ENCODE assay signal across 9 cellular contexts in the genomic region with DNA sequence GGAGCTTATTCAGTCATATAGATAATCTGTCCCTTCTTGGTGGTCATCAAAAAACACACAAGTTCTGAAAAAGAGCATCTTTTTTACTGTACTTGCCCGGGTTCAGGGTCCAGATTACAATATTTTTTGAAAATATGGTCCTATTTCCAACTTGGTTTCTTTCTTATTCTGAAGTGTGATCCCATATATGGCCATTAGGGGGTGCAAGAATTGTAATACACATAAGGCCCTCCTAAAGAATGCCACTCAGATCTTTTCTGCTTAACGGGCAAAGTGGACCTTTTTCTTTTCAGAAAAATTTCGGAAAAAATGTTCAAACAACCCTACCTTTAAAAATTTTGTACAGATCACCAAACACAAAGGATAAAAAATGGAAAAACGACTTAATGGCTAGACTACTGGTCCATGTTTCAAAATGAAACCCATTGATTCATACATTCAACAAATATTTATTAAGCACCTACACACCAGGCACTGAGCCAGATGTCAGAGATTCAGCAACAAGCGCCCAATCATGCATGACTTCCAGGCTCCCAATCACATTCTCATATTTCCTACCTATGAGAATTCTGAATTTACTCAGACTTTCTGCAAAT.
DNase-seq lines count a peak whose midpoint lies in the region; ATAC-seq and TF ChIP-seq lines count a peak whose summit lies in the region.
"Had no signal": no experiment of that assay in that cellular context is flagged by ENCODE, and none has a peak within 500 bp of the region (broad histone marks: within the 10 kb centered on the region; RNA-seq: fewer than 3 reads in every experiment).

No MANE protein-coding gene starts in this region.

- H3K79me2 ChIP-seq in OCI-LY1 (ENCODE audit: insufficient read depth, low read length) (no peaks in the 10 kb centered on the region), fibroblast of lung (ENCODE audit: control insufficient read depth, insufficient read depth, low read length) (no peaks in the 10 kb centered on the region)

- no peak overlapping the region for H3K4me2 ChIP-seq in OCI-LY1 (ENCODE audit: low read length)
- H3K4me2 ChIP-seq in fibroblast of lung (ENCODE audit: extremely low read depth, insufficient read depth, low read length): no peak overlapping the region

- H3K27ac ChIP-seq in OCI-LY1 (ENCODE audit: low read depth, low read length, poor library complexity, severe bottlenecking): no peak overlapping the region
- no peak overlapping the region for H3K27ac ChIP-seq in fibroblast of lung (ENCODE audit: insufficient read depth, low read length)
- H3K27ac ChIP-seq: skin epidermis had no signal

- H2AFZ ChIP-seq in OCI-LY1 (ENCODE audit: low read length) (no peak overlapping the region), fibroblast of lung (ENCODE audit: low read length) (no peak overlapping the region)

- DNase-seq in DMS53 treated with DMSO at 0.1 percent for 48 hours (lab: John Stamatoyannopoulos, UW; ENCODE audit: unreplicated experiment): peak; percentile 32
- peak; percentile 17 to 23 for DNase-seq in fibroblast of lung (ENCODE audit: low read depth in 2 of 2)
- no peak for DNase-seq in retinal pigment epithelial cell (ENCODE audit: low read depth)
- DNase-seq in NCI-H1694 treated with DMSO at 0.1 percent for 48 hours (lab: John Stamatoyannopoulos, UW): no peak
- no peak for DNase-seq in sciatic nerve (ENCODE audit: low spot score)

- H3K9me2 ChIP-seq in OCI-LY1 (ENCODE audit: low read depth, low read length): no peaks in the 10 kb centered on the region

- ATAC-seq in GM21576 (IDR thresholded peaks at IDR 0.05; ENCODE audit: unreplicated experiment): peak; percentile 62
- ATAC-seq in HG03432 (IDR thresholded peaks at IDR 0.05; ENCODE audit: unreplicated experiment): no peak
- no peak for ATAC-seq in sciatic nerve

- intact Hi-C loops in sciatic nerve (cut with DNase I): loop anchor here (10.0 kb wide), 1 partner anchor 477 kb away; no protein-coding TSS in a partner anchor

- H3K9me3 ChIP-seq in OCI-LY1 (ENCODE audit: low read length): no peaks in the 10 kb centered on the region
- H3K9me3 ChIP-seq in fibroblast of lung (ENCODE audit: control insufficient read depth, insufficient read depth, low read depth, low read length): no peaks in the 10 kb centered on the region

- no peaks in the 10 kb centered on the region for H3K36me3 ChIP-seq in OCI-LY1 (ENCODE audit: insufficient read depth, low read length)
- H3K36me3 ChIP-seq in fibroblast of lung (ENCODE audit: control insufficient read depth, insufficient read depth, low read length): no peaks in the 10 kb centered on the region

- H3F3A ChIP-seq in OCI-LY1 (ENCODE audit: insufficient read depth, low read length): no peaks in the 10 kb centered on the region

- no peak overlapping the region for H3K4me3 ChIP-seq in OCI-LY1 (ENCODE audit: low read depth, low read length, poor library complexity, severe bottlenecking)
- H3K4me3 ChIP-seq in fibroblast of lung (replicated peaks in 1 of 4; ENCODE audit: control extremely low read depth in 1 of 4, insufficient read depth in 1 of 4, low read depth in 3 of 4, low read length in 4 of 4): no peak overlapping the region
- H3K4me3 ChIP-seq in retinal pigment epithelial cell (ENCODE audit: low read length): no peak overlapping the region
- H3K4me3 ChIP-seq: skin epidermis had no signal

- H3K4me1 ChIP-seq in OCI-LY1 (ENCODE audit: insufficient read depth, low read length, severe bottlenecking) (no peaks in the 10 kb centered on the region), fibroblast of lung (ENCODE audit: control insufficient read depth, extremely low read depth, insufficient read depth, low read length) (no peaks in the 10 kb centered on the region)

- TF ChIP-seq CTCF in OCI-LY1 (IDR thresholded peaks at IDR 0.05; ENCODE audit: low read length): peak; percentile 69
- TF ChIP-seq CTCF in fibroblast of lung (conservative IDR thresholded peaks at IDR 0.05 in 1 of 2, IDR thresholded peaks at IDR 0.05 in 1 of 2; ENCODE audit: low read depth in 1 of 2, low read length in 2 of 2): peak; percentile 55 to 68
- peak; percentile 67 for TF ChIP-seq CTCF in retinal pigment epithelial cell (conservative IDR thresholded peaks at IDR 0.05; ENCODE audit: low read depth, low read length)

- H3K27me3 ChIP-seq in OCI-LY1 (ENCODE audit: insufficient read depth, low read length) (no peaks in the 10 kb centered on the region), fibroblast of lung (ENCODE audit: control insufficient read depth, insufficient read depth, low read length) (no peaks in the 10 kb centered on the region)

- H3K9ac ChIP-seq in OCI-LY1 (ENCODE audit: low read length) (no peak overlapping the region), fibroblast of lung (ENCODE audit: insufficient read depth, low read length) (no peak overlapping the region)

- H4K20me1 ChIP-seq in OCI-LY1 (ENCODE audit: insufficient read depth, low read length): no peaks in the 10 kb centered on the region
- no peaks in the 10 kb centered on the region for H4K20me1 ChIP-seq in fibroblast of lung (ENCODE audit: control insufficient read depth, extremely low read depth, insufficient read depth, low read length)

Comparison
In these comparisons a context has a peak if more than half of its experiments do, and no peak if none do; other contexts are left out.
1. DNase-seq: peak in DMS53 treated with DMSO at 0.1 percent for 48 hours (single experiment) and fibroblast of lung (2 of 2); none in retinal pigment epithelial cell (single experiment), NCI-H1694 treated with DMSO at 0.1 percent for 48 hours (single experiment) and sciatic nerve (single experiment).
2. Peak in every context shown above with its lines, with median percentiles within 50 percentile points of each other: CTCF ChIP-seq.